ENCODE assay signal across 7 cellular contexts in the genomic region with DNA sequence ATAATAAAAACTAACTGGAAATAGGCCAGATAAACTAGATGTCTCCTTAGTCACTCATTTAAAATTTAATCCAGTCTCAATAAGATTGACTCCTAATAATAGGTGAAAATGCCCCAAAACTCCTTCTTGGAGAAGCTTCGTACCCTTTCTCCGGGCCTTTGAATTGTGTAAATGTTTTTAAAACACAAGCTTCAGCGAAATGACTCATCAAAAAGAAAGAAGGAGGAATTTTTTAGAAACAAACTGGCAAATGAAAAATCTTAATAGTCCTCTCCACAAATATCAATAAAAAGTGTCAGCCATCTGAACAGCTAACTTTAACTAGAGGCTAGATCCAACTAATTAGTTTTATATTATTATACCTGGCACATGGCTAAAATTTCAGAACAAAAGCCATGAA. TPM values are rescaled to one million over a fixed set of nuclear protein-coding genes. Genes with fewer than 3 reads are reported as not detected.
"Had no signal": no experiment of that assay in that cellular context is flagged by ENCODE, and none has a peak within 500 bp of the region (broad histone marks: within the 10 kb centered on the region; RNA-seq: fewer than 3 reads in every experiment).

No MANE protein-coding gene starts in this region.

RNA-seq across cellular contexts. Expression of a gene that starts 33.9 kb away (rescaled TPM):
- total RNA-seq: GM23248, GM23338, H1, H4, H7, H9, HFFc6 had no signal
- polyA plus RNA-seq: GM23248, GM23338, H1 had no signal

RNA-seq across cellular contexts. Expression of a gene that starts 47.5 kb away (rescaled TPM):
- total RNA-seq: GM23248, GM23338, H1, H4, H7, H9, HFFc6 had no signal
- polyA plus RNA-seq: GM23248, GM23338, H1 had no signal
